19 cellular contexts compared by ENCODE assay signal in the genomic region with DNA sequence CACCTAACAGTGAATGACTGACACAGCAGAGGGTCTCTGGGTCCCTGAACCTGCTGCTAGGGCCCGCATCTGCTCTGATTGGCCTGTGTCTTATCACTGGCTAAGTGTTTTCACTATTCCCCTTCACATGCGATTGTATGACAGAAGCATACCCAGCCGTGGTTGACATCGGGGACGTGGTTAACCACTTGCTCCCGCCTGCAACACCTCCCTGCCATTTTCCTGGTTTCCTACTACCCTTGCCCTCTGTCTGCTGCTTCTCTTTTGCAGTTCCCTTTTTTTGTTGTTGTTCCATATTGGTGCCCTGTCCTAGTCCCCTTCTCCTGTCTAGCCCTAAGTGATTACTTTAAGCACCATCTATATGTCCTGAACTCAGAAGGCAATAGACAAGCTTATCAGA.
A peak's percentile ranks its signal among the peaks of the same experiment; 100 is the strongest.
DNase-seq lines count a peak whose midpoint lies in the region; ATAC-seq and TF ChIP-seq lines count a peak whose summit lies in the region.
"Had no signal": no experiment of that assay in that cellular context is flagged by ENCODE, and none has a peak within 500 bp of the region (broad histone marks: within the 10 kb centered on the region; RNA-seq: fewer than 3 reads in every experiment).

No MANE protein-coding gene starts in this region.

- no peak overlapping the region for H2BK15ac ChIP-seq in neuronal stem cell (ENCODE audit: low read length)
- no peak overlapping the region for H2BK15ac ChIP-seq in mesendoderm (replicated peaks; ENCODE audit: low read depth)

- WGBS in neuronal stem cell (ENCODE audit: extremely low coverage in 2 of 2, insufficient read length in 2 of 2, insufficient replicate concordance in 1 of 2), 2 donors = no CpG with 5 or more reads among the region's 6 CpGs
- no CpG with 5 or more reads among the region's 6 CpGs for WGBS in mesendoderm (ENCODE audit: extremely low coverage, insufficient coverage, low lambda C conversion rate)

- H4K5ac ChIP-seq in mesendoderm (ENCODE audit: low read length) = no peak overlapping the region

- H3K23ac ChIP-seq in neuronal stem cell (ENCODE audit: low read depth, low read length, poor library complexity) (no peak overlapping the region), mesendoderm (ENCODE audit: low read length) (no peak overlapping the region)

- H3K4me3 ChIP-seq in DND-41 (ENCODE audit: low read depth in 1 of 2, low read length in 2 of 2) = no peak overlapping the region
- H3K4me3 ChIP-seq in neuronal stem cell (ENCODE audit: low read length in 2 of 2) = no peak overlapping the region
- H3K4me3 ChIP-seq in mesendoderm (ENCODE audit: low read length) = no peak overlapping the region
- H3K4me3 ChIP-seq: SJCRH30 had no signal

- H3K14ac ChIP-seq in neuronal stem cell (ENCODE audit: low read length) = no peak overlapping the region

- H2BK120ac ChIP-seq in neuronal stem cell (ENCODE audit: low read depth, low read length) (no peak overlapping the region), mesendoderm (ENCODE audit: low read depth, low read length) (no peak overlapping the region)

- no peak overlapping the region for H3K56ac ChIP-seq in mesendoderm (ENCODE audit: low read length)

- H3K79me1 ChIP-seq in neuronal stem cell (ENCODE audit: low read depth, low read length) (no peaks in the 10 kb centered on the region), mesendoderm (ENCODE audit: low read length) (no peaks in the 10 kb centered on the region)

- H3K18ac ChIP-seq in neuronal stem cell (ENCODE audit: low read length) = no peak overlapping the region
- no peak overlapping the region for H3K18ac ChIP-seq in mesendoderm (ENCODE audit: low read length)

- H3K79me2 ChIP-seq in DND-41 (ENCODE audit: insufficient read depth, low read length) (no peaks in the 10 kb centered on the region), mesendoderm (ENCODE audit: control insufficient read depth, insufficient read depth, low read length) (no peaks in the 10 kb centered on the region)

- no peak for TF ChIP-seq CTCF in DND-41 (IDR thresholded peaks at IDR 0.05; ENCODE audit: borderline replicate concordance, extremely low read depth, low read length, poor library complexity, severe bottlenecking)

- peak; percentile 43 for DNase-seq in DND-41
- peak; percentile 9 for DNase-seq in KBM-7
- peak; percentile 36 for DNase-seq in UCSD-AML1 (lab: John Stamatoyannopoulos, UW; ENCODE audit: unreplicated experiment)
- DNase-seq in neuronal stem cell (ENCODE audit: low spot score) = no peak
- DNase-seq in NCI-H1105 (lab: John Stamatoyannopoulos, UW) = no peak
- no peak for DNase-seq in NCI-H1092 treated with DMSO at 0.1 percent for 48 hours (lab: John Stamatoyannopoulos, UW)
- DNase-seq in DMS79 treated with DMSO at 0.1 percent for 48 hours (lab: John Stamatoyannopoulos, UW) = no peak
- DNase-seq in mesendoderm = no peak
- DNase-seq: BE2C; CD4-positive, alpha-beta memory T cell; EL; H7; NCI-H1417; NCI-H2029; NCI-H524; NK-92 treated with Interleukin-12 subunit alpha and Interleukin-12 subunit beta, amount 100 ng/mL, for 24 hours; SJCRH30; SW 1271 had no signal

- no peak overlapping the region for H2BK12ac ChIP-seq in neuronal stem cell (ENCODE audit: low read length)

- no peak overlapping the region for H2AK5ac ChIP-seq in neuronal stem cell (ENCODE audit: low read depth, low read length)
- H2AK5ac ChIP-seq in mesendoderm (ENCODE audit: low read length) = no peak overlapping the region

- H3K36me3 ChIP-seq in DND-41 (ENCODE audit: insufficient read depth, low read length) (no peaks in the 10 kb centered on the region), neuronal stem cell (replicated peaks in 1 of 2; ENCODE audit: control insufficient read depth in 2 of 2, insufficient read depth in 2 of 2, low read length in 2 of 2) (no peaks in the 10 kb centered on the region), mesendoderm (ENCODE audit: control insufficient read depth, insufficient read depth, low read length) (no peaks in the 10 kb centered on the region)
- H3K36me3 ChIP-seq: BE2C, SJCRH30 had no signal

- no peak overlapping the region for H3K27ac ChIP-seq in DND-41 (ENCODE audit: low read length)
- no peak overlapping the region for H3K27ac ChIP-seq in neuronal stem cell (replicated peaks; ENCODE audit: low read length)
- no peak overlapping the region for H3K27ac ChIP-seq in mesendoderm (ENCODE audit: low read depth, low read length)
- H3K27ac ChIP-seq: RWPE1, SJCRH30 had no signal

- peak; percentile 84 for ATAC-seq in DND-41 (ENCODE audit: insufficient read depth, low read depth)

- no peaks in the 10 kb centered on the region for H3K9me3 ChIP-seq in DND-41 (ENCODE audit: insufficient read depth, low read length, severe bottlenecking)
- no peaks in the 10 kb centered on the region for H3K9me3 ChIP-seq in neuronal stem cell (replicated peaks in 1 of 2; ENCODE audit: control insufficient read depth in 2 of 2, insufficient read depth in 1 of 2, low read depth in 1 of 2, low read length in 2 of 2)
- H3K9me3 ChIP-seq: BE2C, SJCRH30 had no signal

- H2AFZ ChIP-seq in DND-41 (ENCODE audit: low read depth, low read length) (no peak overlapping the region), neuronal stem cell (ENCODE audit: low read length) (no peak overlapping the region)

- H3K4me2 ChIP-seq in DND-41 (ENCODE audit: insufficient read depth, low read length) = no peak overlapping the region
- H3K4me2 ChIP-seq in neuronal stem cell (ENCODE audit: insufficient read depth, low read length, poor library complexity, severe bottlenecking) = no peak overlapping the region
- no peak overlapping the region for H3K4me2 ChIP-seq in mesendoderm (ENCODE audit: low read length)

- no peak overlapping the region for H4K91ac ChIP-seq in neuronal stem cell (ENCODE audit: low read depth, low read length, poor library complexity)

- no peak overlapping the region for H3K4ac ChIP-seq in neuronal stem cell (ENCODE audit: low read length)
- H3K4ac ChIP-seq in mesendoderm (ENCODE audit: low read depth, low read length) = no peak overlapping the region

- H4K8ac ChIP-seq in neuronal stem cell (ENCODE audit: low read depth, low read length) = no peak overlapping the region
- no peak overlapping the region for H4K8ac ChIP-seq in mesendoderm (ENCODE audit: low read depth, low read length)

- H3K27me3 ChIP-seq in DND-41 (ENCODE audit: insufficient read depth, low read length, poor library complexity) (peaks cover 16% of the 10 kb centered on the region), neuronal stem cell (ENCODE audit: control insufficient read depth in 3 of 3, insufficient read depth in 3 of 3, low read depth in 1 of 3, low read length in 3 of 3) (peaks cover 0 to 5% (median 0%) of the 10 kb centered on the region in 3 experiments), mesendoderm (ENCODE audit: insufficient read depth, low read length, poor library complexity) (no peaks in the 10 kb centered on the region)
- H3K27me3 ChIP-seq: SJCRH30 had no signal

- H3K4me1 ChIP-seq in DND-41 (ENCODE audit: insufficient read depth, low read length) = peaks cover 5% of the 10 kb centered on the region
- no peaks in the 10 kb centered on the region for H3K4me1 ChIP-seq in neuronal stem cell (ENCODE audit: control insufficient read depth in 2 of 2, insufficient read depth in 1 of 2, low read depth in 1 of 2, low read length in 2 of 2)
- peaks cover 1% of the 10 kb centered on the region for H3K4me1 ChIP-seq in mesendoderm (ENCODE audit: control insufficient read depth, low read depth, low read length)
- H3K4me1 ChIP-seq: BE2C had no signal

- in situ Hi-C loops in KBM-7 (cut with MboI; ENCODE audit: low pct_unique_long_range_greater_than_20kb, low sequenced_read_pairs) = no loop called here

- H2BK5ac ChIP-seq in neuronal stem cell (ENCODE audit: low read length) (no peak overlapping the region), mesendoderm (ENCODE audit: low read length) (no peak overlapping the region)

- H3K9ac ChIP-seq in DND-41 (ENCODE audit: low read depth, low read length) (no peak overlapping the region), neuronal stem cell (ENCODE audit: low read depth, low read length, poor library complexity) (peak overlapping the region; percentile 10), mesendoderm (ENCODE audit: low read length) (no peak overlapping the region)

- H4K20me1 ChIP-seq in DND-41 (ENCODE audit: insufficient read depth, low read length) = no peaks in the 10 kb centered on the region

Comparison
In these comparisons a context has a peak if more than half of its experiments do, and no peak if none do; other contexts are left out.
1. DNase-seq: peak in DND-41 (single experiment), KBM-7 (single experiment) and UCSD-AML1 (single experiment); none in neuronal stem cell (single experiment), NCI-H1105 (single experiment), NCI-H1092 treated with DMSO at 0.1 percent for 48 hours (single experiment), DMS79 treated with DMSO at 0.1 percent for 48 hours (single experiment) and mesendoderm (single experiment).